38 cellular contexts compared by ENCODE assay signal in the genomic region with DNA sequence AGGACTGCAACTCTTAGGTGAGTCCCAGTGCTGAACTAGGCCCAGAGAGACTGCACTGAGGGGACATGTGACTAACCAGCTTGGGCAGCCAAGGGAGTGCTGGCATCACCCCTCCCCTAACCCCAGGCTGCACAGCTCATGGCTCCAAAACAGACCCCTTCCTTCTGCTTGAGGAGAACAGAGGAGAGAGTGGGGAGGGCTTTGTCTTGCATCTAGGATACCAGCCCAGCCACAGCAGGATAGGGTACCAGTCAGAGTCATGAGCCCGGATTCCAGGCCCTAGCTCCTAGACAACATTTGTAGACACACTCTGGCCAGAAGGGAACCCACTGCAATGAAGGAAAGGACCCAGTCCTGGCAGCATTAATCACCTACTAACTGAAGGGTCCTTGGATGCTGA. TPM values are rescaled to one million over a fixed set of nuclear protein-coding genes. Genes with fewer than 3 reads are reported as not detected.
"Had no signal": no experiment of that assay in that cellular context is flagged by ENCODE, and none has a peak within 500 bp of the region (broad histone marks: within the 10 kb centered on the region; RNA-seq: fewer than 3 reads in every experiment).

No MANE protein-coding gene starts in this region.

- H3K27me3 ChIP-seq: brain microvascular endothelial cell had no signal

- H3K36me3 ChIP-seq: brain microvascular endothelial cell had no signal

- ATAC-seq: activated naive CD8-positive, alpha-beta T cell treated with anti-CD3 and anti-CD28 coated beads, Interleukin-2, amount 50 U/mL, for 24 hours; activated T-cell treated with anti-CD3 and anti-CD28 coated beads, Interleukin-2, amount 50 U/mL, for 4 hours; Right ventricle myocardium inferior had no signal

- DNase-seq: activated B cell treated with CpG ODN at 0.5 μM for 24 hours; activated CD4-positive, alpha-beta memory T cell treated with anti-CD3 and anti-CD28 coated beads for 36 hours; activated CD4-positive, alpha-beta T cell treated with anti-CD3 and anti-CD28 coated beads for 4 hours; activated CD4-positive, alpha-beta T cell treated with anti-CD3 and anti-CD28 coated beads, Interleukin-2, amount 50 U/mL, for 1 hour; activated CD4-positive, CD25-positive, alpha-beta regulatory T cell treated with anti-CD3 and anti-CD28 coated beads, Interleukin-2, amount 50 U/mL, for 72 hours; activated CD8-positive, alpha-beta memory T cell treated with anti-CD3 and anti-CD28 coated beads, Interleukin-2, amount 50 U/mL, for 4 hours; activated gamma-delta T cell treated with Interleukin-2 at 50 U/mL for 16 hours; activated naive CD4-positive, alpha-beta T cell treated with anti-CD3 and anti-CD28 coated beads, Interleukin-2, amount 10 ng/mL, durations not matched to agents 7 days and 5 days; activated naive CD8-positive, alpha-beta T cell treated with anti-CD3 and anti-CD28 coated beads, Interleukin-2, amount 50 U/mL, for 24 hours; activated T-cell treated with anti-CD3 and anti-CD28 coated beads for 4 hours; activated T-cell treated with anti-CD3 and anti-CD28 coated beads, Interleukin-2, amount 50 U/mL, for 4 hours; aorta; brain microvascular endothelial cell; central memory CD4-positive, alpha-beta T cell; MM.1S; MV-4-11; NCI-H1092; NCI-H1417; NCI-H146; NCI-H187; NCI-H2029 treated with DMSO at 0.1 percent for 48 hours; NCI-H2107; NCI-H2171; NCI-H510A; NCI-H526; NCI-H748 treated with DMSO at 0.1 percent for 48 hours; PC-9; SIG-M5; SW 1271; T-helper 1 cell; T-helper 2 cell; T-helper 9 cell had no signal

- H3K4me3 ChIP-seq: PC-9 had no signal

- H3K27ac ChIP-seq: brain microvascular endothelial cell, KMS-11, PC-9, RWPE1, VCaP had no signal

RNA-seq across cellular contexts. Expression of gene PLSCR4, which starts 49.9 kb away (rescaled TPM):
- total RNA-seq: activated B cell treated with CpG ODN at 0.5 μM for 24 hours; activated CD4-positive, alpha-beta memory T cell treated with anti-CD3 and anti-CD28 coated beads for 36 hours; activated T-helper 1 cell treated with anti-CD3 and anti-CD28 coated beads, Interleukin-12 subunit alpha, Interleukin-12 subunit beta, Interleukin-2, Interleukin-4 antibody, amounts not matched to agents 30 ng/mL and 10 ng/mL and 1 ng/mL, durations not matched to agents 14 hours and 24 hours and 36 hours; OCI-LY7 had no signal
